26 cellular contexts compared by ENCODE assay signal in genomic region chr15:28120359-28120640, GRCh38.
"Had no signal": no experiment of that assay in that cellular context is flagged by ENCODE, and none has a peak within 500 bp of the region (broad histone marks: within the 10 kb centered on the region; RNA-seq: fewer than 3 reads in every experiment).

No MANE protein-coding gene starts in this region.

- H3K4me1 ChIP-seq: stomach, testis, tibial artery, tibial nerve, transverse colon, upper lobe of left lung, upper lobe of right lung, uterus, vagina had no signal

- DNase-seq: stimulated activated CD4-positive, alpha-beta T cell treated with anti-CD3 and anti-CD28 coated beads, Interleukin-2, amount 100 ng/mL, for 48 hours; stimulated activated CD4-positive, alpha-beta T cell treated with anti-CD3 and anti-CD28 coated beads, Interleukin-4, amount 100 ng/mL, for 1 hour; stimulated activated CD4-positive, alpha-beta T cell treated with anti-CD3 and anti-CD28 coated beads, Interleukin-4, amount 100 ng/mL, for 24 hours; stimulated activated CD4-positive, alpha-beta T cell treated with anti-CD3 and anti-CD28 coated beads, Interleukin-4, amount 100 ng/mL, for 4 hours; stimulated activated CD8-positive, alpha-beta memory T cell treated with anti-CD3 and anti-CD28 coated beads, Interleukin-4, amount 100 ng/mL, for 48 hours; stimulated activated naive B cell treated with anti-CD40 and anti-IgM and Interleukin-4, amounts not matched to agents 10 μg/mL and 1 μg/mL and 100 μg/mL, for 72 hours; stimulated activated naive CD4-positive, alpha-beta T cell; stimulated activated naive CD4-positive, alpha-beta T cell treated with Interleukin-2 at 50 U/mL for 16 hours; stimulated activated naive CD8-positive, alpha-beta T cell treated with anti-CD3 and anti-CD28 coated beads, Interleukin-15, amount 100 ng/mL, for 72 hours; stimulated activated naive CD8-positive, alpha-beta T cell treated with anti-CD3 and anti-CD28 coated beads, Interleukin-15, Interleukin-2, amounts not matched to agents 100 U/mL and 50 U/mL, for 24 hours; stomach; substantia nigra; testis; thyroid gland; tibial artery; transverse colon; trophoblast cell; upper lobe of left lung; uterus had no signal

- H3K4me3 ChIP-seq: stomach, suprapubic skin, testis, thoracic aorta, thyroid gland, tibial artery, tibial nerve, transverse colon, upper lobe of left lung, upper lobe of right lung, uterus, vagina had no signal

- H3K27me3 ChIP-seq: stomach, suprapubic skin, testis, thyroid gland, tibial artery, tibial nerve, transverse colon, upper lobe of left lung, upper lobe of right lung, uterus, vagina had no signal

- H3K9me3 ChIP-seq: stomach, suprapubic skin, testis, thoracic aorta, thyroid gland, tibial artery, tibial nerve, transverse colon, upper lobe of left lung, upper lobe of right lung, uterus, vagina had no signal

- H3K36me3 ChIP-seq: uterus had no signal

- H3K27ac ChIP-seq: stomach, suprapubic skin, testis, thoracic aorta, thyroid gland, tibial artery, tibial nerve, transverse colon, upper lobe of left lung, upper lobe of right lung, uterus, vagina had no signal

- ATAC-seq: stimulated activated effector memory CD8-positive, alpha-beta T cell treated with anti-CD3 and anti-CD28 coated beads, Interleukin-12 subunit alpha, Interleukin-12 subunit beta, amount 100 ng/mL, for 72 hours; stimulated activated memory B cell treated with anti-CD40 and anti-IgM and Interleukin-4, amounts not matched to agents 10 μg/mL and 1 μg/mL and 100 μg/mL, for 72 hours; stimulated activated naive B cell treated with anti-CD40 and anti-IgM and Interleukin-4, amounts not matched to agents 10 μg/mL and 1 μg/mL and 100 μg/mL, for 72 hours; stimulated activated naive CD8-positive, alpha-beta T cell treated with anti-CD3 and anti-CD28 coated beads, Interleukin-15, amount 100 ng/mL, for 72 hours; stimulated activated naive CD8-positive, alpha-beta T cell treated with anti-CD3 and anti-CD28 coated beads, Interleukin-15, Interleukin-2, amounts not matched to agents 100 U/mL and 50 U/mL, for 24 hours; upper lobe of right lung had no signal
